Comparison of ENCODE assay signal across 1 cellular context in genomic region chr9:133131506-133131905, GRCh38.
TF ChIP-seq lines count a peak whose summit lies in the region.

No MANE protein-coding gene starts in this region.

TF ChIP-seq in IMR-90, 13 proteins besides CTCF, POLR2A, EP300 and RAD21:
- no peak for TF ChIP-seq RCOR1 (IDR thresholded peaks at IDR 0.05; ENCODE audit: insufficient replicate concordance, low read length)
- TF ChIP-seq CEBPB (IDR thresholded peaks at IDR 0.05; ENCODE audit: low read depth, low read length) = no peak
- TF ChIP-seq MAZ (IDR thresholded peaks at IDR 0.05; ENCODE audit: borderline replicate concordance, low read depth, low read length) = no peak
- no peak for TF ChIP-seq NFE2L2 (IDR thresholded peaks at IDR 0.05; ENCODE audit: low read depth, low read length)
- TF ChIP-seq CHD1 (IDR thresholded peaks at IDR 0.05; ENCODE audit: low read depth, low read length) = no peak
- no peak for TF ChIP-seq ELK1 (IDR thresholded peaks at IDR 0.05; ENCODE audit: borderline replicate concordance, low read depth, low read length)
